21 cellular contexts compared by ENCODE assay signal in genomic region chr11:19560156-19560555, GRCh38.
"Had no signal": no experiment of that assay in that cellular context is flagged by ENCODE, and none has a peak within 500 bp of the region (broad histone marks: within the 10 kb centered on the region; RNA-seq: fewer than 3 reads in every experiment).

No MANE protein-coding gene starts in this region.

- ATAC-seq: gastrocnemius medialis; heart right ventricle; left lung; lower lobe of right lung; naive thymus-derived CD8-positive, alpha-beta T cell; right cardiac atrium; stimulated activated naive CD8-positive, alpha-beta T cell treated with anti-CD3 and anti-CD28 coated beads, Interleukin-15, Interleukin-2, amounts not matched to agents 100 U/mL and 50 U/mL, for 24 hours had no signal

- H3K4me1 ChIP-seq: colonic mucosa, uterus had no signal

- H3K9me3 Mint-ChIP-seq: naive thymus-derived CD8-positive, alpha-beta T cell; type B pancreatic cell had no signal

- H3K9me3 ChIP-seq: colonic mucosa, esophagus muscularis mucosa, gastrocnemius medialis, heart right ventricle, left lung, lower lobe of right lung, neutrophil, ovary, suprapubic skin, thyroid gland, uterus had no signal

- H3K36me3 ChIP-seq: colonic mucosa, esophagus muscularis mucosa, gastrocnemius medialis, heart right ventricle, left lung, lower lobe of right lung, neutrophil, ovary, suprapubic skin, thyroid gland, uterus had no signal

- H3K27ac Mint-ChIP-seq: naive thymus-derived CD8-positive, alpha-beta T cell; type B pancreatic cell had no signal

- DNase-seq: colonic mucosa; dorsolateral prefrontal cortex; effector CD8-positive, alpha-beta T cell; gastrocnemius medialis; heart right ventricle; hypothalamus; left lung; lower lobe of right lung; mesenchymal stem cell; naive thymus-derived CD8-positive, alpha-beta T cell; ovary; right cardiac atrium; stimulated activated CD4-positive, alpha-beta T cell treated with anti-CD3 and anti-CD28 coated beads, Interleukin-12 subunit alpha, Interleukin-12 subunit beta, amount 100 ng/mL, for 4 hours; stimulated activated CD4-positive, alpha-beta T cell treated with anti-CD3 and anti-CD28 coated beads, Interleukin-2, amount 100 ng/mL, for 48 hours; stimulated activated naive CD8-positive, alpha-beta T cell treated with anti-CD3 and anti-CD28 coated beads, Interleukin-15, Interleukin-2, amounts not matched to agents 100 U/mL and 50 U/mL, for 24 hours; thyroid gland; uterus had no signal

- H3K36me3 Mint-ChIP-seq: naive thymus-derived CD8-positive, alpha-beta T cell; type B pancreatic cell had no signal

- H3K4me3 Mint-ChIP-seq: naive thymus-derived CD8-positive, alpha-beta T cell; type B pancreatic cell had no signal

- H3K4me3 ChIP-seq: colonic mucosa, dorsolateral prefrontal cortex, esophagus muscularis mucosa, gastrocnemius medialis, heart right ventricle, left lung, lower lobe of right lung, ovary, suprapubic skin, thyroid gland, uterus had no signal
